In the genomic region with DNA sequence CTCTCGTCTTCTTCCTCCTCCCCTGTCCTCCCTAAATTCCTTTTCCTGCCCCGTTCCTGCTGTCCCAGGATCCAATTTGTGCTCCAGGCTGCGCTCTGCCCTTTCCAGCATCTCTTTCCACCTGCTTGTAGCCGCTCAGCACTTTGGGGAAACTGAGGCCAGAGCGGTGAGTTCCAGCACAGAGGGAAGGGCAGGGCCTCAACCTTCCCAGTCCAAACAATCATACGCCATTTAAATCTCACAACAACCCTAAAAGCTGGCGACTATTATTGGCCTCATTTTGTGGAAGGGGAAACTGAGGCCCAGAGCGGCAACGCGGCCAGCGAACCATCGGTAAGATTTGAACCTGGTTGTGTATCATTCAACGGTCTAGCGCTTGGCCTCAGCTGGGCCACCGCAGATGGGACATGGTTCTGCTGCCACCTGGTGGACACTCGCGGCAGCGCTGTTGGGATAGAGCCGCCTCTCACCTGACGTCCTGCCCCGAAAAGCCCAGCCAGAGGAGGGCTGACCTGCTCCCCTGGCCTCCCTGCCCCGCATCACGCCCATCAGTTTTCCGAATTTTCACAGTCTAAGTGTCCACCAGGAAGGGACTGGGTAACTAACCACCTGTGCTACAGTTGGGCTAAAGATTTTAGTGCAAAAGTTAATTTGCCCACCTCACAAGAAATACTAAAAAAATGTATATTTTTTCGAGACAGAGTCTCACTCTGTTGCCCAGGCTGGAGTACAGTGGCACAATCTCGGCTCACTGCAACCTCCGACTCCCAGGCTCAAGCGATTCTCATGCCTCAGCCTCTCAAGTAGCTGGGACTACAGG, we compare ENCODE assay signal across 8 cellular contexts. TPM values are rescaled to one million over a fixed set of nuclear protein-coding genes. Genes with fewer than 3 reads are reported as not detected.
A peak's percentile ranks its signal among the peaks of the same experiment; 100 is the strongest.
DNase-seq lines count a peak whose midpoint lies in the region; ATAC-seq, FAIRE-seq and TF ChIP-seq lines count a peak whose summit lies in the region.

No MANE protein-coding gene starts in this region.

- H3K9me3 Mint-ChIP-seq in Calu3 (ENCODE audit: low read depth, unreplicated experiment) (no peaks in the 10 kb centered on the region), neural crest cell (no peaks in the 10 kb centered on the region)

- no TSS peak for BruUV-seq in Calu3 (replicated peaks; lab: Mats Ljungman, UMichigan)

- intact Hi-C loops in Calu3 (cut with micrococcal nuclease; ENCODE audit: unreplicated experiment), result no loop called here

- H3K27me3 Mint-ChIP-seq in Calu3 (ENCODE audit: unreplicated experiment) (no peaks in the 10 kb centered on the region), neural crest cell (ENCODE audit: low read depth) (peaks cover 17% of the 10 kb centered on the region)

- no peak overlapping the region for H3K4me3 Mint-ChIP-seq in Calu3 (ENCODE audit: low read depth, unreplicated experiment)
- peak overlapping the region; percentile 85 for H3K4me3 Mint-ChIP-seq in neural crest cell

- H3K4me1 Mint-ChIP-seq in Calu3 (ENCODE audit: low read depth, unreplicated experiment), result peaks cover 14% of the 10 kb centered on the region
- H3K4me1 Mint-ChIP-seq in neural crest cell, result peaks cover 22% of the 10 kb centered on the region

- CTCF ChIA-PET in Calu3 (lab: Charles Lee), result interaction anchor here (0.7 to 0.9 kb wide), 2 partner anchors 61 to 139 kb away, joined by 3 read pairs; a partner anchor contains a TSS

- H3K4me3 ChIP-seq in Jurkat, Clone E6-1 (ENCODE audit: low read length), result no peak overlapping the region
- no peak overlapping the region for H3K4me3 ChIP-seq in fibroblast of mammary gland (ENCODE audit: control insufficient read depth, low read depth, low read length)

- H3K36me3 Mint-ChIP-seq in Calu3 (ENCODE audit: insufficient read depth, unreplicated experiment) (peaks cover 13% of the 10 kb centered on the region), neural crest cell (ENCODE audit: low read depth) (peaks cover 8% of the 10 kb centered on the region)

- no peak for ATAC-seq in HG02938 (IDR thresholded peaks at IDR 0.05; ENCODE audit: unreplicated experiment)

- DNase-seq in Calu3, result peak; percentile 86
- DNase-seq in Jurkat, Clone E6-1 (ENCODE audit: low read depth, low spot score), result peak; percentile 45
- peak; percentile 52 for DNase-seq in RCC 7860 (ENCODE audit: low spot score)
- DNase-seq in activated T-cell treated with anti-CD3 and anti-CD28 coated beads, Interleukin-2, amount 50 U/mL, for 48 hours, result peak; percentile 97
- DNase-seq in fibroblast of mammary gland (ENCODE audit: low read depth), result peak; percentile 58
- peak; percentile 96 for DNase-seq in neural crest cell (ENCODE audit: low read depth, low spot score)
- peak; percentile 22 for DNase-seq in stromal cell of bone marrow (ENCODE audit: low read depth)

- TF ChIP-seq CTCF in Calu3 (IDR thresholded peaks at IDR 0.05; ENCODE audit: unreplicated experiment) (peak; percentile 90), fibroblast of mammary gland (conservative IDR thresholded peaks at IDR 0.05; ENCODE audit: control insufficient read depth, insufficient read depth, low read depth, low read length) (peak; percentile 93), neural crest cell (conservative IDR thresholded peaks at IDR 0.05) (peak; percentile 97)

- FAIRE-seq in RCC 7860 (lab: Jason Lieb, UNC), result no peak

- H3K27ac Mint-ChIP-seq in Calu3 (ENCODE audit: unreplicated experiment) (no peak overlapping the region), neural crest cell (ENCODE audit: unreplicated experiment) (no peak overlapping the region)

RNA-seq across cellular contexts. Expression of a gene that starts 4.2 kb away (rescaled TPM):
- 955 and 1,054 TPM in 2 replicates for total RNA-seq in Calu3 (2022)
- polyA plus RNA-seq in Jurkat, Clone E6-1 (2012; ENCODE audit: insufficient read depth, insufficient read length), result 2,337 TPM
- total RNA-seq in neural crest cell, result 2,184 and 2,260 TPM in 2 replicates

RNA-seq across cellular contexts. Expression of a gene that starts 7.8 kb away (rescaled TPM):
- not detected in 2 replicates for total RNA-seq in Calu3 (2022)
- polyA plus RNA-seq in Jurkat, Clone E6-1 (2012; ENCODE audit: insufficient read depth, insufficient read length), result 7.6 TPM
- total RNA-seq in neural crest cell, result 1.3 and 1.6 TPM in 2 replicates

RNA-seq across cellular contexts. Expression of a gene that starts 16.2 kb away (rescaled TPM):
- not detected in 2 replicates for total RNA-seq in Calu3 (2022)
- not detected for polyA plus RNA-seq in Jurkat, Clone E6-1 (2012; ENCODE audit: insufficient read depth, insufficient read length)
- not detected in 2 replicates for total RNA-seq in neural crest cell

RNA-seq across cellular contexts. Expression of a gene that starts 34.2 kb away (rescaled TPM):
- total RNA-seq in Calu3 (2022) (not detected in 2 replicates), neural crest cell (not detected in 2 replicates)
- polyA plus RNA-seq in Jurkat, Clone E6-1 (2012; ENCODE audit: insufficient read depth, insufficient read length), result 1.2 TPM

Comparison
In these comparisons a context has a peak if more than half of its experiments do, and no peak if none do; other contexts are left out.
1. DNase-seq: peak in every context shown above with its lines; median percentile 97 in activated T-cell treated with anti-CD3 and anti-CD28 coated beads, Interleukin-2, amount 50 U/mL, for 48 hours; 96 in neural crest cell; 86 in Calu3; 58 in fibroblast of mammary gland; 52 in RCC 7860; 45 in Jurkat, Clone E6-1; 22 in stromal cell of bone marrow.